ENCODE assay signal across 1 cellular context in the genomic region with DNA sequence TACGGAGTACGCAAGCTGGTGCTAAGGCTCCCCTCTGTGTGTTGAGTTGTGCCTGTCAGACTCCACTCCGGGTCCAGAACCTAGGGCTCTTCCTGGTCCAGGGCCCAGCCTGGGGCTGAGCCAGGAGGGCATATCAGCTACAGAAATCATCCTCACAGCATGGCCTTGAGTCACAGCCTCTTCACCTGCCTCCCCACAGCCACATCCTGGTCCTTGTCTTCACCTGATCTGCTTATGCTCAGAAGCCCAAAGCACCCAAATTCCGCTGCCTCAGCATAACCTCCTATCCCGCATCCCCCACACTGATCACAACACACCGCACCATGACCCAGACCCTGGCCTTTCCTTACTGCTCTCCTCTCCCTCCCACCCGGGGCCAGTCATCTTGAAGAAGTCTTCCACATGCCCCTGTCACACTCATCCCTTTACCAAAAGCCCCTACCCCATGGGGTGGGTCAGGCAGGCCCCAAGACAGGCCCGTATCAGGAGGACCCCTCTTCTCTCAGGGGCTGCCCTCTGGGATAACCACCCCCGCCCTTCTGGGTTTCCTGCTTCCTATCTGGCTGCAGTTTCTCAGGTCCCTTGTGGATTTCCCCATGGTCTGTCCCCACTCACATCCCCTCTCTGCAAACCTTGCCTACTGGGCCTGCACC.
TF ChIP-seq lines count a peak whose summit lies in the region.

No MANE protein-coding gene starts in this region.

TF ChIP-seq in IMR-90, 13 proteins besides CTCF, POLR2A, EP300 and RAD21:
- TF ChIP-seq MAZ (IDR thresholded peaks at IDR 0.05; ENCODE audit: borderline replicate concordance, low read depth, low read length) (no peak), BHLHE40 (IDR thresholded peaks at IDR 0.05; ENCODE audit: low read depth, low read length) (no peak), RCOR1 (IDR thresholded peaks at IDR 0.05; ENCODE audit: insufficient replicate concordance, low read length) (no peak), SMC3 (IDR thresholded peaks at IDR 0.05; ENCODE audit: low read depth, low read length) (no peak), CEBPB (IDR thresholded peaks at IDR 0.05; ENCODE audit: low read depth, low read length) (no peak), MAFK (IDR thresholded peaks at IDR 0.05; ENCODE audit: low read depth, low read length) (peak; percentile 48; the same call in 1 of the 2 replicates)
- TF ChIP-seq, protein P1, sequence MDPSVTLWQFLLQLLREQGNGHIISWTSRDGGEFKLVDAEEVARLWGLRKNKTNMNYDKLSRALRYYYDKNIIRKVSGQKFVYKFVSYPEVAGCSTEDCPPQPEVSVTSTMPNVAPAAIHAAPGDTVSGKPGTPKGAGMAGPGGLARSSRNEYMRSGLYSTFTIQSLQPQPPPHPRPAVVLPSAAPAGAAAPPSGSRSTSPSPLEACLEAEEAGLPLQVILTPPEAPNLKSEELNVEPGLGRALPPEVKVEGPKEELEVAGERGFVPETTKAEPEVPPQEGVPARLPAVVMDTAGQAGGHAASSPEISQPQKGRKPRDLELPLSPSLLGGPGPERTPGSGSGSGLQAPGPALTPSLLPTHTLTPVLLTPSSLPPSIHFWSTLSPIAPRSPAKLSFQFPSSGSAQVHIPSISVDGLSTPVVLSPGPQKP (IDR thresholded peaks at IDR 0.05; ENCODE audit: borderline replicate concordance, low read depth, low read length): no peak
